8 cellular contexts compared by ENCODE assay signal in the genomic region with DNA sequence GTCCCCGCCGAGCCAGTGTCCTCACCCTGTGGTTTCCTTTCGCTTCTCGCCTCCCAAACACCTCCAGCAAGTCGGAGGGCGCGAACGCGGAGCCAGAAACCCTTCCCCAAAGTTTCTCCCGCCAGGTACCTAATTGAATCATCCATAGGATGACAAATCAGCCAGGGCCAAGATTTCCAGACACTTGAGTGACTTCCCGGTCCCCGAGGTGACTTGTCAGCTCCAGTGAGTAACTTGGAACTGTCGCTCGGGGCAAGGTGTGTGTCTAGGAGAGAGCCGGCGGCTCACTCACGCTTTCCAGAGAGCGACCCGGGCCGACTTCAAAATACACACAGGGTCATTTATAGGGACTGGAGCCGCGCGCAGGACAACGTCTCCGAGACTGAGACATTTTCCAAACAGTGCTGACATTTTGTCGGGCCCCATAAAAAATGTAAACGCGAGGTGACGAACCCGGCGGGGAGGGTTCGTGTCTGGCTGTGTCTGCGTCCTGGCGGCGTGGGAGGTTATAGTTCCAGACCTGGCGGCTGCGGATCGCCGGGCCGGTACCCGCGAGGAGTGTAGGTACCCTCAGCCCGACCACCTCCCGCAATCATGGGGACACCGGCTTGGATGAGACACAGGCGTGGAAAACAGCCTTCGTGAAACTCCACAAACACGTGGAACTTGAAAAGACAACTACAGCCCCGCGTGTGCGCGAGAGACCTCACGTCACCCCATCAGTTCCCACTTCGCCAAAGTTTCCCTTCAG. TPM values are rescaled to one million over a fixed set of nuclear protein-coding genes. Genes with fewer than 3 reads are reported as not detected.
DNase-seq lines count a peak whose midpoint lies in the region; ATAC-seq lines count a peak whose summit lies in the region.

No MANE protein-coding gene starts in this region.

- 2 to 4% methylated on average over 42 to 43 of the region's 54 CpGs for WGBS in mesodermal cell (ENCODE audit: insufficient coverage in 2 of 2), 2 experiments

- peak overlapping the region; percentile 74 for H3K27ac Mint-ChIP-seq in activated CD4-positive, alpha-beta T cell treated with anti-CD3 and anti-CD28 coated beads, Interleukin-2, amount 10 ng/mL, durations not matched to agents 7 days and 5 days
- H3K27ac Mint-ChIP-seq in effector memory CD8-positive, alpha-beta T cell, result peak overlapping the region in 1 of 2 donors; percentile 89
- peak overlapping the region; percentile 83 for H3K27ac Mint-ChIP-seq in stimulated activated naive CD8-positive, alpha-beta T cell treated with anti-CD3 and anti-CD28 coated beads, Interleukin-15, Interleukin-2, amounts not matched to agents 100 ng/mL and 50 ng/mL, for 24 hours

- H3K9me3 ChIP-seq in mesodermal cell (ENCODE audit: control insufficient read depth, low read length), result no peaks in the 10 kb centered on the region

- POLR2A ChIA-PET in activated CD4-positive, alpha-beta T cell treated with anti-CD3 and anti-CD28 coated beads, Interleukin-2, amount 10 ng/mL, durations not matched to agents 7 days and 5 days (lab: Charles Lee), result no interaction called here

- H3K4me3 Mint-ChIP-seq in activated CD4-positive, alpha-beta T cell treated with anti-CD3 and anti-CD28 coated beads, Interleukin-2, amount 10 ng/mL, durations not matched to agents 7 days and 5 days, result peak overlapping the region; percentile 80
- peak overlapping the region; percentile 90 to 96 for H3K4me3 Mint-ChIP-seq in effector memory CD8-positive, alpha-beta T cell
- peak overlapping the region; percentile 91 for H3K4me3 Mint-ChIP-seq in stimulated activated naive CD8-positive, alpha-beta T cell treated with anti-CD3 and anti-CD28 coated beads, Interleukin-15, Interleukin-2, amounts not matched to agents 100 ng/mL and 50 ng/mL, for 24 hours

- peak; percentile 22 for ATAC-seq in HG03460 (IDR thresholded peaks at IDR 0.05; ENCODE audit: unreplicated experiment)
- peak; percentile 24 for ATAC-seq in effector memory CD8-positive, alpha-beta T cell (replicated peaks)

- peaks cover 7% of the 10 kb centered on the region for H3K4me1 ChIP-seq in mesodermal cell (ENCODE audit: control insufficient read depth, insufficient read depth, low read length, poor library complexity, severe bottlenecking)

- DNase-seq in NCI-H2196 (lab: John Stamatoyannopoulos, UW; ENCODE audit: unreplicated experiment), result peak; percentile 57
- DNase-seq in NCI-H2196 treated with DMSO at 0.1 percent for 48 hours (lab: John Stamatoyannopoulos, UW; ENCODE audit: unreplicated experiment), result no peak
- peak; percentile 31 for DNase-seq in activated CD4-positive, alpha-beta T cell treated with anti-CD3 and anti-CD28 coated beads, Interleukin-2, amount 10 ng/mL, durations not matched to agents 7 days and 5 days
- peak in 1 of 3 experiments; percentile 10 for DNase-seq in effector memory CD8-positive, alpha-beta T cell
- DNase-seq in DMS153 treated with DMSO at 0.1 percent for 48 hours (lab: John Stamatoyannopoulos, UW; ENCODE audit: unreplicated experiment), result no peak

- peaks cover 17% of the 10 kb centered on the region for H3K4me1 Mint-ChIP-seq in activated CD4-positive, alpha-beta T cell treated with anti-CD3 and anti-CD28 coated beads, Interleukin-2, amount 10 ng/mL, durations not matched to agents 7 days and 5 days
- peaks cover 11 to 13% of the 10 kb centered on the region in 2 donors for H3K4me1 Mint-ChIP-seq in effector memory CD8-positive, alpha-beta T cell (ENCODE audit: low read depth in 2 of 2)
- peaks cover 67% of the 10 kb centered on the region for H3K4me1 Mint-ChIP-seq in stimulated activated naive CD8-positive, alpha-beta T cell treated with anti-CD3 and anti-CD28 coated beads, Interleukin-15, Interleukin-2, amounts not matched to agents 100 ng/mL and 50 ng/mL, for 24 hours (ENCODE audit: low read depth)

- H3K9me3 Mint-ChIP-seq in activated CD4-positive, alpha-beta T cell treated with anti-CD3 and anti-CD28 coated beads, Interleukin-2, amount 10 ng/mL, durations not matched to agents 7 days and 5 days, result no peaks in the 10 kb centered on the region
- no peaks in the 10 kb centered on the region for H3K9me3 Mint-ChIP-seq in effector memory CD8-positive, alpha-beta T cell
- H3K9me3 Mint-ChIP-seq in stimulated activated naive CD8-positive, alpha-beta T cell treated with anti-CD3 and anti-CD28 coated beads, Interleukin-15, Interleukin-2, amounts not matched to agents 100 ng/mL and 50 ng/mL, for 24 hours, result no peaks in the 10 kb centered on the region

- no peaks in the 10 kb centered on the region for H3K36me3 Mint-ChIP-seq in activated CD4-positive, alpha-beta T cell treated with anti-CD3 and anti-CD28 coated beads, Interleukin-2, amount 10 ng/mL, durations not matched to agents 7 days and 5 days (ENCODE audit: low read depth)
- H3K36me3 Mint-ChIP-seq in effector memory CD8-positive, alpha-beta T cell (ENCODE audit: insufficient read depth), result peaks cover 10% of the 10 kb centered on the region
- H3K36me3 Mint-ChIP-seq in stimulated activated naive CD8-positive, alpha-beta T cell treated with anti-CD3 and anti-CD28 coated beads, Interleukin-15, Interleukin-2, amounts not matched to agents 100 ng/mL and 50 ng/mL, for 24 hours (ENCODE audit: low read depth), result no peaks in the 10 kb centered on the region

- H3K4me3 ChIP-seq in mesodermal cell (ENCODE audit: extremely low read depth, insufficient read depth, low read length, poor library complexity, severe bottlenecking), result peak overlapping the region; percentile 50

- peaks cover 66% of the 10 kb centered on the region for H3K27me3 Mint-ChIP-seq in activated CD4-positive, alpha-beta T cell treated with anti-CD3 and anti-CD28 coated beads, Interleukin-2, amount 10 ng/mL, durations not matched to agents 7 days and 5 days
- H3K27me3 Mint-ChIP-seq in effector memory CD8-positive, alpha-beta T cell, result peaks cover 61 to 66% of the 10 kb centered on the region in 2 donors
- peaks cover 41% of the 10 kb centered on the region for H3K27me3 Mint-ChIP-seq in stimulated activated naive CD8-positive, alpha-beta T cell treated with anti-CD3 and anti-CD28 coated beads, Interleukin-15, Interleukin-2, amounts not matched to agents 100 ng/mL and 50 ng/mL, for 24 hours

- no peak overlapping the region for H3K27ac ChIP-seq in mesodermal cell (ENCODE audit: low read depth, low read length, severe bottlenecking)

- H3K36me3 ChIP-seq in mesodermal cell (ENCODE audit: control insufficient read depth, insufficient read depth, low read length), result no peaks in the 10 kb centered on the region

- CTCF ChIA-PET in activated CD4-positive, alpha-beta T cell treated with anti-CD3 and anti-CD28 coated beads, Interleukin-2, amount 10 ng/mL, durations not matched to agents 7 days and 5 days (lab: Charles Lee), result no interaction called here

RNA-seq across cellular contexts. Expression of gene GLIS3, which starts 1.4 kb away (rescaled TPM):
- under 1 TPM; 0.19 to 0.50 TPM for total RNA-seq in activated CD4-positive, alpha-beta T cell treated with anti-CD3 and anti-CD28 coated beads, Interleukin-2, amount 10 ng/mL, durations not matched to agents 7 days and 5 days
- 2.4 TPM for polyA plus RNA-seq in mesodermal cell (2013, experiment 1 of 2)
- polyA plus RNA-seq in mesodermal cell (2013, experiment 2 of 2), result 1.1 TPM

Comparison
In these comparisons a context has a peak if more than half of its experiments do, and no peak if none do; other contexts are left out.
1. DNase-seq: peak in NCI-H2196 (single experiment) and activated CD4-positive, alpha-beta T cell treated with anti-CD3 and anti-CD28 coated beads, Interleukin-2, amount 10 ng/mL, durations not matched to agents 7 days and 5 days (single experiment); none in NCI-H2196 treated with DMSO at 0.1 percent for 48 hours (single experiment) and DMS153 treated with DMSO at 0.1 percent for 48 hours (single experiment).
2. Peak in every context shown above with its lines, with median percentiles within 50 percentile points of each other: H3K4me3 Mint-ChIP-seq.